ENCODE assay signal across 8 cellular contexts in genomic region chr1:65075123-65075976, GRCh38.
A peak's percentile ranks its signal among the peaks of the same experiment; 100 is the strongest.
DNase-seq lines count a peak whose midpoint lies in the region; TF ChIP-seq lines count a peak whose summit lies in the region.

No MANE protein-coding gene starts in this region.

- H3K4me1 ChIP-seq in H9 (ENCODE audit: insufficient read depth, low read length) (no peaks in the 10 kb centered on the region), left ventricle myocardium inferior (no peaks in the 10 kb centered on the region)

- no peaks in the 10 kb centered on the region for H3K9me2 ChIP-seq in SU-DHL-6 (replicated peaks; ENCODE audit: insufficient read depth, low read length)

- no peaks in the 10 kb centered on the region for H3K9me3 ChIP-seq in H9 (ENCODE audit: control insufficient read depth, low read depth, low read length)
- no peaks in the 10 kb centered on the region for H3K9me3 ChIP-seq in SU-DHL-6 (ENCODE audit: insufficient read depth, low read length)
- no peaks in the 10 kb centered on the region for H3K9me3 ChIP-seq in left ventricle myocardium inferior (replicated peaks)

- no peak overlapping the region for H3K4me2 ChIP-seq in H9 (ENCODE audit: insufficient read depth, insufficient read length, low read length)
- H3K4me2 ChIP-seq in SU-DHL-6 (ENCODE audit: low read depth, low read length, poor library complexity, severe bottlenecking): no peak overlapping the region

- H2BK20ac ChIP-seq in H9 (ENCODE audit: low read depth, low read length, poor library complexity, severe bottlenecking): no peak overlapping the region

- H3K36me3 ChIP-seq in SU-DHL-6 (ENCODE audit: low read length) (no peaks in the 10 kb centered on the region), left ventricle myocardium inferior (no peaks in the 10 kb centered on the region)

- H3K27ac Mint-ChIP-seq in H9: no peak overlapping the region

- H2BK12ac ChIP-seq in H9 (ENCODE audit: insufficient read length, low read depth, low read length): no peak overlapping the region

- peak; percentile 86 for TF ChIP-seq CTCF in H9 (conservative IDR thresholded peaks at IDR 0.05)
- peak; percentile 62 for TF ChIP-seq CTCF in SU-DHL-6 (IDR thresholded peaks at IDR 0.05; ENCODE audit: insufficient read depth, low read length, poor library complexity, severe bottlenecking)
- TF ChIP-seq CTCF in left ventricle myocardium inferior (IDR thresholded peaks at IDR 0.05; ENCODE audit: borderline replicate concordance): peak; percentile 89

- H3K4ac ChIP-seq in H9 (ENCODE audit: low read depth, low read length): no peak overlapping the region

- H3K27me3 Mint-ChIP-seq in H9 (ENCODE audit: low read depth): peaks cover 5% of the 10 kb centered on the region; the same call in 1 of the 2 replicates

- H3K56ac ChIP-seq in H9 (ENCODE audit: insufficient read length, low read depth, low read length): no peak overlapping the region

- no peaks in the 10 kb centered on the region for H3K4me1 Mint-ChIP-seq in H9

- H3K9me3 Mint-ChIP-seq in H9: no peaks in the 10 kb centered on the region

- H3F3A ChIP-seq in SU-DHL-6 (ENCODE audit: insufficient read depth): no peaks in the 10 kb centered on the region

- H4K91ac ChIP-seq in H9 (ENCODE audit: insufficient read length, low read depth, low read length): no peak overlapping the region

- H3K27me3 ChIP-seq in H9 (ENCODE audit: insufficient read depth, low read length) (no peaks in the 10 kb centered on the region), SU-DHL-6 (ENCODE audit: low read length) (no peaks in the 10 kb centered on the region), left ventricle myocardium inferior (ENCODE audit: low read depth) (no peaks in the 10 kb centered on the region)

- no peak overlapping the region for H4K5ac ChIP-seq in H9 (ENCODE audit: insufficient read length, low read depth, low read length)

- no peaks in the 10 kb centered on the region for H4K20me1 ChIP-seq in H9 (ENCODE audit: control insufficient read depth, insufficient read depth, insufficient read length)
- H4K20me1 ChIP-seq in SU-DHL-6 (ENCODE audit: low read depth, low read length): no peaks in the 10 kb centered on the region

- H3T11ph ChIP-seq in H9 (ENCODE audit: low read length): no peak overlapping the region

- no peaks in the 10 kb centered on the region for H3K23me2 ChIP-seq in H9 (ENCODE audit: insufficient read length, low read depth, low read length, poor library complexity, severe bottlenecking)

- H3K23ac ChIP-seq in H9 (ENCODE audit: insufficient read length, low read depth, low read length): no peak overlapping the region

- H4K8ac ChIP-seq in H9 (replicated peaks; ENCODE audit: insufficient read length, low read depth, low read length): no peak overlapping the region

- H3K4me3 Mint-ChIP-seq in H9: no peak overlapping the region

- no peak overlapping the region for H3K9ac ChIP-seq in H9 (ENCODE audit: extremely low read depth, insufficient read length, low read length)
- no peak overlapping the region for H3K9ac ChIP-seq in SU-DHL-6 (ENCODE audit: low read length)

- no peak overlapping the region for H3K27ac ChIP-seq in H9 (ENCODE audit: insufficient read length, low read depth, low read length)
- no peak overlapping the region for H3K27ac ChIP-seq in SU-DHL-6 (ENCODE audit: low read depth, low read length)
- no peak overlapping the region for H3K27ac ChIP-seq in left ventricle myocardium inferior (replicated peaks)

- no peak overlapping the region for H3K4me3 ChIP-seq in SU-DHL-6 (ENCODE audit: insufficient read depth, low read length, poor library complexity, severe bottlenecking)
- no peak overlapping the region for H3K4me3 ChIP-seq in left ventricle myocardium inferior

- no peak overlapping the region for H3K14ac ChIP-seq in H9 (ENCODE audit: insufficient read depth, low read length)

- no peak overlapping the region for H2BK15ac ChIP-seq in H9 (ENCODE audit: low read depth, low read length)

- H2AFZ ChIP-seq in H9 (ENCODE audit: low read length): no peak overlapping the region
- H2AFZ ChIP-seq in SU-DHL-6 (ENCODE audit: low read depth, low read length, severe bottlenecking): no peak overlapping the region

- H3K79me2 ChIP-seq in H9 (ENCODE audit: insufficient read depth, low read length) (no peaks in the 10 kb centered on the region), SU-DHL-6 (ENCODE audit: insufficient read depth, low read length) (no peaks in the 10 kb centered on the region)

- H2BK5ac ChIP-seq in H9 (ENCODE audit: insufficient read length, low read length): no peak overlapping the region

- WGBS in H9 (ENCODE audit: extremely low coverage, insufficient read length, low lambda C conversion rate): no CpG with 5 or more reads among the region's 6 CpGs

- no peak overlapping the region for H3K18ac ChIP-seq in H9 (ENCODE audit: insufficient read length, low read depth, low read length)

- no peaks in the 10 kb centered on the region for H3K79me1 ChIP-seq in H9 (ENCODE audit: insufficient read depth, low read depth, low read length, poor library complexity, severe bottlenecking)

- DNase-seq in ELF-1 (ENCODE audit: low read depth, low spot score) (peak; percentile 62), H9 (peak; percentile 71), MV-4-11 (lab: John Stamatoyannopoulos, UW) (peak; percentile 47), left ventricle myocardium inferior (no peak), HK-2 (ENCODE audit: unreplicated experiment) (no peak)
- peak; percentile 18 for DNase-seq in activated naive CD8-positive, alpha-beta T cell treated with anti-CD3 and anti-CD28 coated beads, Interleukin-2, amount 50 U/mL, for 16 hours (ENCODE audit: low read depth, low spot score)
- peak; percentile 35 for DNase-seq in stimulated activated CD4-positive, alpha-beta T cell treated with anti-CD3 and anti-CD28 coated beads, Interleukin-12 subunit alpha, Interleukin-12 subunit beta, amount 100 ng/mL, for 4 hours

- intact Hi-C loops in left ventricle myocardium inferior (cut with micrococcal nuclease): no loop called here

- no peaks in the 10 kb centered on the region for H3K36me3 Mint-ChIP-seq in H9 (ENCODE audit: insufficient read depth in 1 of 3, low read depth in 3 of 3)

- no peak overlapping the region for H2BK120ac ChIP-seq in H9 (ENCODE audit: low read depth, low read length, poor library complexity, severe bottlenecking)

- no peak overlapping the region for H2AK5ac ChIP-seq in H9 (ENCODE audit: insufficient read length, low read length)

Comparison
In these comparisons a context has a peak if more than half of its experiments do, and no peak if none do; other contexts are left out.
1. DNase-seq: peak in ELF-1 (single experiment), H9 (single experiment), MV-4-11 (single experiment), activated naive CD8-positive, alpha-beta T cell treated with anti-CD3 and anti-CD28 coated beads, Interleukin-2, amount 50 U/mL, for 16 hours (single experiment) and stimulated activated CD4-positive, alpha-beta T cell treated with anti-CD3 and anti-CD28 coated beads, Interleukin-12 subunit alpha, Interleukin-12 subunit beta, amount 100 ng/mL, for 4 hours (single experiment); none in left ventricle myocardium inferior (single experiment) and HK-2 (single experiment).
2. Peak in every context shown above with its lines, with median percentiles within 50 percentile points of each other: CTCF ChIP-seq.